ENCODE assay signal across 13 cellular contexts in the genomic region with DNA sequence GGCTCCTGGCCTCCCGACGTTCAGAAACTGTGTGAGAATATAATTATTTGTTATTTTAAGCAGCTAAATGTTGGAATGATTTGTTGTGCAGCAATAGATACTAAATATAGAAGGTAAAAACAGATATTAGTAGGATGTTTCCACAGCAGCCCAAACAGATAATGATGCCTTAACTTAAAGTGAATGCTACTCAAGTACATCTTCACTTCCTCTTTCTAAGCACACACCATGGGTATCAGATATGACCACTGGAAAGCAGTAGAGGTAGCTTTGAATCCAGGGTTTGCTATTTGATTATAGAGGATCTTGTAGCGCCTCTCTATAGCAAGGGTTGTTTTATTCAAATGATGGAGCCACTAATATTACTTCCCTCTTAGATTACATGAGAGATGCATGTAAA. TPM values are rescaled to one million over a fixed set of nuclear protein-coding genes. Genes with fewer than 3 reads are reported as not detected.
DNase-seq lines count a peak whose midpoint lies in the region; ATAC-seq, FAIRE-seq and TF ChIP-seq lines count a peak whose summit lies in the region.
"Had no signal": no experiment of that assay in that cellular context is flagged by ENCODE, and none has a peak within 500 bp of the region (broad histone marks: within the 10 kb centered on the region; RNA-seq: fewer than 3 reads in every experiment).

No MANE protein-coding gene starts in this region.

- no peak for DNase-seq in RCC 7860 (ENCODE audit: low spot score)
- no peak for DNase-seq in activated CD8-positive, alpha-beta memory T cell treated with anti-CD3 and anti-CD28 coated beads, Interleukin-2, amount 50 U/mL, for 48 hours
- no peak for DNase-seq in activated gamma-delta T cell treated with Interleukin-2 at 50 U/mL for 16 hours
- DNase-seq: activated CD8-positive, alpha-beta memory T cell treated with anti-CD3 and anti-CD28 coated beads for 24 hours; GDM1; NCI-H524; T-cell had no signal

- no peak for FAIRE-seq in RCC 7860 (lab: Jason Lieb, UNC)

- peak; percentile 82 for ATAC-seq in GM18505 (IDR thresholded peaks at IDR 0.05; ENCODE audit: unreplicated experiment)
- ATAC-seq in GM19463 (IDR thresholded peaks at IDR 0.05; ENCODE audit: unreplicated experiment) = peak; percentile 68
- peak; percentile 97 for ATAC-seq in HG02885 (IDR thresholded peaks at IDR 0.05; ENCODE audit: poor library complexity, unreplicated experiment)
- peak; percentile 67 for ATAC-seq in HG03558 (IDR thresholded peaks at IDR 0.05; ENCODE audit: extremely low read depth, unreplicated experiment)
- ATAC-seq in esophagus mucosa = no peak
- ATAC-seq: HCT116, T-cell had no signal

- TF ChIP-seq POLR2A in GM18505 (IDR thresholded peaks at IDR 0.05; ENCODE audit: borderline replicate concordance, extremely low read depth, insufficient read depth, insufficient read length) = no peak

RNA-seq across cellular contexts. Expression of gene BET1, which starts 38.2 kb away (rescaled TPM):
- total RNA-seq in esophagus mucosa = 12.2 TPM
